In genomic region chr5:128750202-128750601, GRCh38 we compare ENCODE assay signal across 16 cellular contexts.
DNase-seq lines count a peak whose midpoint lies in the region; ATAC-seq and TF ChIP-seq lines count a peak whose summit lies in the region.
"Had no signal": no experiment of that assay in that cellular context is flagged by ENCODE, and none has a peak within 500 bp of the region (broad histone marks: within the 10 kb centered on the region; RNA-seq: fewer than 3 reads in every experiment).

No MANE protein-coding gene starts in this region.

- no peak overlapping the region for H3K4ac ChIP-seq in trophoblast cell (ENCODE audit: low read depth, low read length)

- no peak overlapping the region for H4K12ac ChIP-seq in trophoblast cell (ENCODE audit: low read depth, low read length)

- H3K79me2 ChIP-seq in hepatocyte (no peaks in the 10 kb centered on the region), trophoblast cell (ENCODE audit: control insufficient read depth, insufficient read depth, low read length, poor library complexity) (no peaks in the 10 kb centered on the region)

- TF ChIP-seq CTCF in VCaP (conservative IDR thresholded peaks at IDR 0.05) (no peak), hepatocyte (IDR thresholded peaks at IDR 0.05; ENCODE audit: poor library complexity) (no peak)

- peak overlapping the region; percentile 41; the same call in 1 of the 2 replicates for H3K27ac ChIP-seq in VCaP
- no peak overlapping the region for H3K27ac ChIP-seq in hepatocyte
- H3K27ac ChIP-seq in trophoblast cell (ENCODE audit: low read depth, low read length) = no peak overlapping the region
- H3K27ac ChIP-seq: BLaER1 treated with 17β-estradiol and CSF1 and Interleukin-3, amounts not matched to agents 10 nM and 100 nM had no signal

- no peaks in the 10 kb centered on the region for H3K4me1 ChIP-seq in hepatocyte (ENCODE audit: insufficient read depth)
- peaks cover 0 to 6% of the 10 kb centered on the region in 2 experiments for H3K4me1 ChIP-seq in trophoblast cell (ENCODE audit: control insufficient read depth in 1 of 2, insufficient read depth in 2 of 2, low read length in 2 of 2)
- H3K4me1 ChIP-seq: BLaER1 treated with 17β-estradiol and CSF1 and Interleukin-3, amounts not matched to agents 10 nM and 100 nM had no signal

- peak overlapping the region; percentile 44 for H3K4me2 ChIP-seq in hepatocyte
- H3K4me2 ChIP-seq in trophoblast cell (ENCODE audit: low read length) = no peak overlapping the region
- H3K4me2 ChIP-seq: BLaER1 treated with 17β-estradiol and CSF1 and Interleukin-3, amounts not matched to agents 10 nM and 100 nM; GM23338 had no signal

- no peak overlapping the region for H3K14ac ChIP-seq in trophoblast cell (ENCODE audit: low read length)

- no peak overlapping the region for H4K91ac ChIP-seq in trophoblast cell (ENCODE audit: low read depth, low read length)

- H3K27me3 ChIP-seq in hepatocyte = no peaks in the 10 kb centered on the region
- no peaks in the 10 kb centered on the region for H3K27me3 ChIP-seq in trophoblast cell (ENCODE audit: insufficient read depth, low read length)
- H3K27me3 ChIP-seq: BLaER1 treated with 17β-estradiol and CSF1 and Interleukin-3, amounts not matched to agents 10 nM and 100 nM had no signal

- no peak overlapping the region for H3K4me3 ChIP-seq in hepatocyte
- H3K4me3 ChIP-seq in trophoblast cell (ENCODE audit: low read depth, low read length) = no peak overlapping the region
- H3K4me3 ChIP-seq: BLaER1 treated with 17β-estradiol and CSF1 and Interleukin-3, amounts not matched to agents 10 nM and 100 nM; GM23338 had no signal

- intact Hi-C loops in sciatic nerve (cut with DNase I) = no loop called here

- H3K36me3 ChIP-seq in hepatocyte (replicated peaks; ENCODE audit: insufficient read depth, low read depth) (no peaks in the 10 kb centered on the region), trophoblast cell (ENCODE audit: control insufficient read depth in 1 of 2, insufficient read depth in 2 of 2, low read length in 2 of 2) (no peaks in the 10 kb centered on the region)
- H3K36me3 ChIP-seq: BLaER1 treated with 17β-estradiol and CSF1 and Interleukin-3, amounts not matched to agents 10 nM and 100 nM had no signal

- no peak overlapping the region for H2BK12ac ChIP-seq in trophoblast cell (ENCODE audit: low read length)

- no peak overlapping the region for H3K9ac ChIP-seq in trophoblast cell (ENCODE audit: low read length)
- H3K9ac ChIP-seq: BLaER1 treated with 17β-estradiol and CSF1 and Interleukin-3, amounts not matched to agents 10 nM and 100 nM had no signal

- H2AFZ ChIP-seq in hepatocyte (no peak overlapping the region), trophoblast cell (ENCODE audit: insufficient read depth, low read length, poor library complexity) (no peak overlapping the region)

- H4K8ac ChIP-seq in trophoblast cell (ENCODE audit: low read depth, low read length) = no peak overlapping the region

- no peaks in the 10 kb centered on the region for H3K9me2 ChIP-seq in hepatocyte (replicated peaks; ENCODE audit: insufficient read depth)

- H3K23ac ChIP-seq in trophoblast cell (ENCODE audit: low read length) = no peak overlapping the region

- no peaks in the 10 kb centered on the region for H4K20me1 ChIP-seq in hepatocyte (ENCODE audit: insufficient read depth, poor library complexity, severe bottlenecking)
- H4K20me1 ChIP-seq: BLaER1 treated with 17β-estradiol and CSF1 and Interleukin-3, amounts not matched to agents 10 nM and 100 nM had no signal

- ATAC-seq in sciatic nerve = peak; percentile 32
- ATAC-seq: CD8-positive, alpha-beta T cell; HCT116; HepG2 had no signal

- H3K9me3 ChIP-seq in hepatocyte (ENCODE audit: low read depth) = no peaks in the 10 kb centered on the region
- H3K9me3 ChIP-seq in trophoblast cell (ENCODE audit: insufficient read depth, low read depth, low read length) = no peaks in the 10 kb centered on the region
- H3K9me3 ChIP-seq: BLaER1 treated with 17β-estradiol and CSF1 and Interleukin-3, amounts not matched to agents 10 nM and 100 nM had no signal

- DNase-seq in hepatocyte (ENCODE audit: low spot score) = no peak
- no peak for DNase-seq in sciatic nerve (ENCODE audit: low spot score)
- DNase-seq in NAMALWA (ENCODE audit: low spot score) = no peak
- DNase-seq in cerebellum (ENCODE audit: low spot score) = no peak
- no peak for DNase-seq in trophoblast cell
- DNase-seq: Calu3; CD8-positive, alpha-beta T cell; DMS79 treated with DMSO at 0.1 percent for 48 hours; GF-D8; H7; HFFc6 had no signal

- H2BK120ac ChIP-seq in trophoblast cell (ENCODE audit: insufficient read depth, low read length, poor library complexity) = no peak overlapping the region

- no peak overlapping the region for H2BK5ac ChIP-seq in trophoblast cell (ENCODE audit: low read depth, low read length, poor library complexity)

- 88% methylated on average over 2 of the region's 2 CpGs for WGBS in hepatocyte (ENCODE audit: low lambda C conversion rate, missing lambda C conversion rate)
- WGBS in trophoblast cell (ENCODE audit: extremely low coverage, insufficient coverage, insufficient read length) = no CpG with 5 or more reads among the region's 2 CpGs

- H3K79me1 ChIP-seq in trophoblast cell (ENCODE audit: low read length) = peaks cover 2% of the 10 kb centered on the region

- H2AK5ac ChIP-seq in trophoblast cell (ENCODE audit: low read length) = no peak overlapping the region

- H3K18ac ChIP-seq in trophoblast cell (ENCODE audit: low read length) = no peak overlapping the region
